Comparison of ENCODE assay signal across 14 cellular contexts in the genomic region with DNA sequence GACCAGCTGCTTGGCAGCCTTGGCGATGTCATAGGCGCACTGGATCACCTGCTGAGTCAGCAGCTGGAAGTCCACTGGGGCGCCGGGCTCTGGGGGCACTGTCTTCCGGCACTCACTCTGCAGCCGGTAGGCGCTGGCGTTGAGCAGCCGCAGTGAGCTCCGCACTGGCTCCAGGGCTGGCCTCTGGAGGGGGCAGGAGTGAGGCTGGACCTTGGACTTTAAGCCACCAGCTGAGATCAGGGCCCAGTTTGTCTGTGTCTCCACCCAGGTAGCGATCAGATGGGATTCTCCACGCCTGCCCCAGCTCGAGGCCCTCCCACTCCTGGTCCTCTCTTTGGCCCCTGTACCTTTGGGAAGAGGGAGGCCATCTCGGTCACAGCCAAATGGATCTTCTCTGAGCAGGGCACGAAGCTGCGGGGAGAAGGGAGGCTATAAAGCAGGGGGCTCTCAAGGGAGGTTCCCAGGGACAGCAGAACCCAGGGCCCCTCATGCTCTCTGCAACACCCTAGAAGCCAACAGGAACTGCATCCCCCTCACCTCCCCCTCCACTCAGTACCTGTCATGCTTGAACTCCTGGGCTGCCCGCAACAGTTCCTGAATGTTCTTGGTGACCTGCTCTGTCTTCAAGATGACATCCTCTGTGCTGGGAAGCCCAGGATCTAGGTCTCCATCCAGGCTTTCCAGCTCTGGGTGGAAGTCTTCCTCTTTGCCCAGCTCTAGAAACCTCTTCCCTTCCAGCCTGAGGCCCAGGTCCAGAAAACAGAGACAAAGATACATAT. TPM values are rescaled to one million over a fixed set of nuclear protein-coding genes. Genes with fewer than 3 reads are reported as not detected.
DNase-seq lines count a peak whose midpoint lies in the region; ATAC-seq, FAIRE-seq and TF ChIP-seq lines count a peak whose summit lies in the region.
"Had no signal": no experiment of that assay in that cellular context is flagged by ENCODE, and none has a peak within 500 bp of the region (broad histone marks: within the 10 kb centered on the region; RNA-seq: fewer than 3 reads in every experiment).

No MANE protein-coding gene starts in this region.

- TF ChIP-seq RAD21 in A549 (conservative IDR thresholded peaks at IDR 0.05 in 1 of 2, IDR thresholded peaks at IDR 0.05 in 1 of 2) (no peak), GM12878 (IDR thresholded peaks at IDR 0.05; ENCODE audit: insufficient read depth, low read depth, low read length) (no peak)

- CTCF ChIA-PET in A549 (lab: Yijun Ruan, JAX) (interaction anchor here (0.7 to 24.0 kb wide), 9 partner anchors 5 to 521 kb away, joined by 3 to 474 read pairs (median 14); a partner anchor contains a TSS), GM12878 (lab: Yijun Ruan, JAX) (interaction anchor here (0.8 to 1.1 kb wide), 4 partner anchors 17 to 43 kb away, joined by 3 read pairs; no protein-coding TSS in a partner anchor)
- CTCF ChIA-PET in CD4-positive, alpha-beta T cell (lab: Charles Lee): no interaction called here

- intact Hi-C loops in CD4-positive, alpha-beta T cell (cut with DNase I, micrococcal nuclease): loop anchor here in 1 of 2 experiments (10.0 kb wide), 1 partner anchor 900 kb away; a partner anchor contains a TSS
- intact Hi-C loops in GM12878 (cut with micrococcal nuclease; ENCODE audit: unreplicated experiment): no loop called here

- DNase-seq in A549 (ENCODE audit: low read depth in 1 of 2, low spot score in 1 of 2) (no peak), GM12878 (ENCODE audit: low read depth, low spot score) (no peak), cerebellar nuclear complex (lab: John Stamatoyannopoulos, UW) (no peak), amygdala (lab: John Stamatoyannopoulos, UW) (no peak)
- DNase-seq in CD4-positive, alpha-beta T cell: no peak
- DNase-seq: activated gamma-delta T cell; CD4-positive, CD25-positive, alpha-beta regulatory T cell; GF-D8 had no signal

- TF ChIP-seq EP300 in A549 (IDR thresholded peaks at IDR 0.05) (no peak), GM12878 (IDR thresholded peaks at IDR 0.05; ENCODE audit: borderline replicate concordance in 1 of 2, control insufficient read depth in 1 of 2, low read depth in 2 of 2, low read length in 2 of 2) (no peak)

- H4K20me1 ChIP-seq in GM12878 (ENCODE audit: control insufficient read depth, insufficient read depth): no peaks in the 10 kb centered on the region

- TF ChIP-seq CTCF in A549 (IDR thresholded peaks at IDR 0.05): no peak
- TF ChIP-seq CTCF in CD4-positive, alpha-beta T cell (IDR thresholded peaks at IDR 0.05): no peak
- TF ChIP-seq CTCF in GM12878 (IDR thresholded peaks at IDR 0.05 in 2 of 3, conservative IDR thresholded peaks at IDR 0.05 in 1 of 3; ENCODE audit: control insufficient read depth in 2 of 3, extremely low read depth in 1 of 3, insufficient read depth in 1 of 3, low read depth in 3 of 3, low read length in 3 of 3): no peak

- in situ Hi-C loops in GM12878 (cut with MboI): no loop called here

- SMC1A ChIA-PET in GM12878 (lab: Charles Lee; ENCODE audit: uncharacterized antibody, unreplicated experiment): no interaction called here

- POLR2A ChIA-PET in A549 (lab: Yijun Ruan, JAX): interaction anchor here (0.9 to 1.4 kb wide), 2 partner anchors 8 to 16 kb away, joined by 4 to 5 read pairs; a partner anchor contains a TSS
- POLR2A ChIA-PET in CD4-positive, alpha-beta T cell (lab: Charles Lee): no interaction called here
- POLR2A ChIA-PET in GM12878 (lab: Charles Lee): interaction anchor here (1.0 kb wide), 1 partner anchor 14 kb away, joined by 4 read pairs; no protein-coding TSS in a partner anchor

- no peaks in the 10 kb centered on the region for H3K27me3 ChIP-seq in CD4-positive, alpha-beta T cell (ENCODE audit: control insufficient read depth, insufficient read depth, low read length)
- H3K27me3 ChIP-seq in GM12878 (replicated peaks in 1 of 2; ENCODE audit: control insufficient read depth in 2 of 2, insufficient read depth in 2 of 2, low read length in 1 of 2) (no peaks in the 10 kb centered on the region), mucosa of rectum (ENCODE audit: control insufficient read depth in 2 of 2, insufficient read depth in 2 of 2, low read length in 2 of 2) (no peaks in the 10 kb centered on the region)

- H3K9me3 ChIP-seq in A549 (no peaks in the 10 kb centered on the region), GM12878 (replicated peaks; ENCODE audit: control insufficient read depth, insufficient read depth, low read length) (no peaks in the 10 kb centered on the region), mucosa of rectum (ENCODE audit: control insufficient read depth in 2 of 2, low read length in 2 of 2) (no peaks in the 10 kb centered on the region)
- no peaks in the 10 kb centered on the region for H3K9me3 ChIP-seq in CD4-positive, alpha-beta T cell (ENCODE audit: control insufficient read depth, low read length)

- TF ChIP-seq POLR2A in A549 (IDR thresholded peaks at IDR 0.05; ENCODE audit: low read length) (no peak), GM12878 (IDR thresholded peaks at IDR 0.05; ENCODE audit: low read depth, low read length) (no peak)

- H2AFZ ChIP-seq in GM12878 (ENCODE audit: control insufficient read depth, low read depth, low read length): no peak overlapping the region

- H3K4me3 ChIP-seq in A549 (no peak overlapping the region), GM12878 (no peak overlapping the region), mucosa of rectum (ENCODE audit: low read length in 2 of 2) (no peak overlapping the region)

- peaks cover 9% of the 10 kb centered on the region for H3K4me1 Mint-ChIP-seq in CD4-positive, alpha-beta T cell (ENCODE audit: low read depth)

- 0 out of 6 replicates have a peak overlapping the region, but pooled peaks of 1 of the 2 experiments have one; percentile 6 for H3K27ac ChIP-seq in A549
- H3K27ac ChIP-seq in CD4-positive, alpha-beta T cell (ENCODE audit: low read depth, low read length): no peak overlapping the region
- H3K27ac ChIP-seq in GM12878 (ENCODE audit: control insufficient read depth, insufficient read depth): no peak overlapping the region
- H3K27ac ChIP-seq in mucosa of rectum (ENCODE audit: low read depth in 2 of 2, low read length in 2 of 2): peak overlapping the region; percentile 39 to 81

- WGBS in A549 (ENCODE audit: missing lambda C conversion rate): 84% methylated on average over 13 of the region's 17 CpGs
- WGBS in GM12878 (ENCODE audit: insufficient coverage, insufficient replicate concordance, low lambda C conversion rate, missing lambda C conversion rate): 88% methylated on average over 17 of the region's 17 CpGs

- H3K9me3 Mint-ChIP-seq in CD4-positive, alpha-beta T cell: no peaks in the 10 kb centered on the region
- H3K9me3 Mint-ChIP-seq: nephron had no signal

- RAD21 ChIA-PET in GM12878 (lab: Charles Lee; ENCODE audit: unreplicated experiment): interaction anchor here (1.0 kb wide), 1 partner anchor 205 kb away, joined by 3 read pairs; no protein-coding TSS in a partner anchor

- H3K27ac Mint-ChIP-seq in CD4-positive, alpha-beta T cell: peak overlapping the region; percentile 59
- H3K27ac Mint-ChIP-seq: CD4-positive, CD25-positive, alpha-beta regulatory T cell had no signal

- H3K36me3 ChIP-seq in GM12878 (ENCODE audit: control insufficient read depth in 2 of 2, insufficient read depth in 2 of 2, low read length in 1 of 2) (peaks cover 2 to 19% of the 10 kb centered on the region in 2 experiments; a peak in 2 of 4 replicates), mucosa of rectum (ENCODE audit: control insufficient read depth in 2 of 2, insufficient read depth in 2 of 2, low read length in 2 of 2) (peaks cover 28 to 42% of the 10 kb centered on the region in 2 donors)

- BruUV-seq in GM12878 (replicated peaks; lab: Mats Ljungman, UMichigan): TSS peak; percentile 59

- no peaks in the 10 kb centered on the region for H3K79me2 ChIP-seq in GM12878 (ENCODE audit: control insufficient read depth, insufficient read depth, low read length)

- peaks cover 43% of the 10 kb centered on the region for H3K36me3 Mint-ChIP-seq in CD4-positive, alpha-beta T cell (ENCODE audit: low read depth)

- FAIRE-seq in A549 (lab: Jason Lieb, UNC) (no peak), GM12878 (lab: Jason Lieb, UNC) (no peak)
- FAIRE-seq: bronchial epithelial cell, endothelial cell of umbilical vein had no signal

- H3K27me3 Mint-ChIP-seq in CD4-positive, alpha-beta T cell: no peaks in the 10 kb centered on the region
- H3K27me3 Mint-ChIP-seq: CD4-positive, CD25-positive, alpha-beta regulatory T cell had no signal

- H3K9ac ChIP-seq in GM12878 (ENCODE audit: control insufficient read depth, insufficient read depth, low read length) (no peak overlapping the region), mucosa of rectum (ENCODE audit: low read depth in 1 of 2, low read length in 2 of 2) (peak overlapping the region in 1 of 2 donors; percentile 67)

- no peak overlapping the region for H3K4me2 ChIP-seq in A549
- no peak overlapping the region for H3K4me2 ChIP-seq in GM12878 (ENCODE audit: control insufficient read depth, insufficient read depth)

- no peak overlapping the region for H3K4me3 Mint-ChIP-seq in CD4-positive, alpha-beta T cell

- ATAC-seq in A549 (peak in 1 of 2 experiments; percentile 8; a peak in 3 of 6 replicates), GM12878 (no peak), HG03571 (IDR thresholded peaks at IDR 0.05; ENCODE audit: unreplicated experiment) (no peak), HG03196 (IDR thresholded peaks at IDR 0.05; ENCODE audit: unreplicated experiment) (no peak)
- ATAC-seq in CD4-positive, alpha-beta T cell (ENCODE audit: poor library complexity): no peak

- H3K4me1 ChIP-seq in A549 (0 out of 3 replicates have a peak, but pooled peaks cover 3% of the 10 kb centered on the region), GM12878 (ENCODE audit: control insufficient read depth, insufficient read depth, low read length) (0 out of 2 replicates have a peak, but pooled peaks cover 4% of the 10 kb centered on the region), mucosa of rectum (ENCODE audit: control insufficient read depth in 2 of 2, insufficient read depth in 2 of 2, low read length in 2 of 2) (peaks cover 15 to 19% of the 10 kb centered on the region in 2 donors)

RNA-seq across cellular contexts. Expression of a gene that starts 6.4 kb away (rescaled TPM):
- polyA plus RNA-seq in A549 (2011; rRNA removed) (27.5 and 31.3 TPM in 2 replicates), A549 (2017; fragmentation: RNase III; extraction: RNeasy Plus Mini Kit Qiagen cat#74134 plus additional on column Dnase treatment) (50.5 to 59.0 TPM (median 57.8 TPM) in 3 replicates), GM12878 (2011; rRNA removed) (5.5 and 8.8 TPM in 2 replicates), GM12878 (2014; fragmentation: Illumina TruSeq; extraction: Trizol) (0.97 and 4.5 TPM in 2 replicates), GM12878 (2014; fragmentation: Nextera tagmentation; extraction: Ambion mirVana) (under 1 TPM in 1 of 2 experiments, not detected in 1; 0.31 TPM), GM12878 (2014; rRNA removed) (45.1 and 54.2 TPM in 2 replicates), GM12878 (2016; fragmentation: Nextera tagmentation; extraction: Ambion mirVana) (10 to 100 TPM; 19.5 to 22.9 TPM)
- 54.4 and 79.1 TPM in 2 replicates for polyA plus RNA-seq in A549 (2012; cell fraction: cytosol; rRNA removed)
- polyA plus RNA-seq in A549 (2012; cell fraction: nucleus; rRNA removed): 316 and 464 TPM in 2 replicates
- polyA minus RNA-seq in A549 (2011; rRNA and poly(A)+ RNA removed): 21.7 and 42.5 TPM in 2 replicates
- 10 to 100 TPM; 45.8 to 47.7 TPM for total RNA-seq in CD4-positive, alpha-beta T cell
- 36.6 and 40.4 TPM in 2 replicates for total RNA-seq in GM12878 (2013; cell fraction: nucleolus; rRNA removed)
- total RNA-seq in GM12878 (2014; rRNA removed) (30.9 and 33.4 TPM in 2 replicates), GM12878 (2014; rRNA removed; fragmentation: Illumina TruSeq; extraction: Trizol) (8.6 and 10.4 TPM in 2 replicates), GM12878 (2021) (38.5 and 40.1 TPM in 2 replicates)
- 5.4 TPM for polyA plus RNA-seq in GM12878 (2011; ENCODE audit: low read depth)
- 9.9 and 18.4 TPM in 2 replicates for polyA plus RNA-seq in GM12878 (2011; cell fraction: cytosol; rRNA removed)
- 229 and 261 TPM in 2 replicates for polyA plus RNA-seq in GM12878 (2011; cell fraction: nucleus; rRNA removed)
- polyA plus RNA-seq in GM12878 (2012): 25.2 and 26.9 TPM in 2 replicates
- polyA minus RNA-seq in GM12878 (2011; rRNA and poly(A)+ RNA removed): 3.3 and 10.7 TPM in 2 replicates
- polyA minus RNA-seq in GM12878 (2011; cell fraction: cytosol; rRNA and poly(A)+ RNA removed): 4.1 and 7.7 TPM in 2 replicates
- 26.0 and 38.0 TPM in 2 replicates for polyA minus RNA-seq in GM12878 (2011; cell fraction: nucleus; rRNA and poly(A)+ RNA removed)

RNA-seq across cellular contexts. Expression of a gene that starts 8.1 kb away (rescaled TPM):
- polyA plus RNA-seq in A549 (2011; rRNA removed): 13.5 and 16.5 TPM in 2 replicates
- polyA plus RNA-seq in A549 (2012; cell fraction: cytosol; rRNA removed): 10.6 and 15.2 TPM in 2 replicates
- 12.0 and 14.2 TPM in 2 replicates for polyA plus RNA-seq in A549 (2012; cell fraction: nucleus; rRNA removed)
- polyA plus RNA-seq in A549 (2017; fragmentation: RNase III; extraction: RNeasy Plus Mini Kit Qiagen cat#74134 plus additional on column Dnase treatment): 13.6 to 15.8 TPM (median 14.7 TPM) in 3 replicates
- 19.5 and 19.6 TPM in 2 replicates for polyA minus RNA-seq in A549 (2011; rRNA and poly(A)+ RNA removed)
- total RNA-seq in CD4-positive, alpha-beta T cell: 1 to 10 TPM; 4.1 to 4.9 TPM
- 7.5 and 8.0 TPM in 2 replicates for total RNA-seq in GM12878 (2013; cell fraction: nucleolus; rRNA removed)
- total RNA-seq in GM12878 (2014; rRNA removed): 6.5 and 7.5 TPM in 2 replicates
- 5.1 and 5.2 TPM in 2 replicates for total RNA-seq in GM12878 (2014; rRNA removed; fragmentation: Illumina TruSeq; extraction: Trizol)
- 9.0 and 9.2 TPM in 2 replicates for total RNA-seq in GM12878 (2021)
- polyA plus RNA-seq in GM12878 (2011; ENCODE audit: low read depth): 2.0 TPM
- 4.1 and 4.7 TPM in 2 replicates for polyA plus RNA-seq in GM12878 (2011; rRNA removed)
- polyA plus RNA-seq in GM12878 (2011; cell fraction: cytosol; rRNA removed): 4.1 and 5.8 TPM in 2 replicates
- 5.9 and 6.4 TPM in 2 replicates for polyA plus RNA-seq in GM12878 (2011; cell fraction: nucleus; rRNA removed)
- 3.5 and 4.7 TPM in 2 replicates for polyA plus RNA-seq in GM12878 (2012)
- 5.3 and 5.8 TPM in 2 replicates for polyA plus RNA-seq in GM12878 (2014; fragmentation: Illumina TruSeq; extraction: Trizol)
- 1 to 10 TPM; 2.1 to 2.6 TPM for polyA plus RNA-seq in GM12878 (2014; fragmentation: Nextera tagmentation; extraction: Ambion mirVana)
- 5.9 and 6.1 TPM in 2 replicates for polyA plus RNA-seq in GM12878 (2014; rRNA removed)
- 1 to 10 TPM; 2.6 to 3.9 TPM for polyA plus RNA-seq in GM12878 (2016; fragmentation: Nextera tagmentation; extraction: Ambion mirVana)
- 5.5 and 8.8 TPM in 2 replicates for polyA minus RNA-seq in GM12878 (2011; rRNA and poly(A)+ RNA removed)
- polyA minus RNA-seq in GM12878 (2011; cell fraction: cytosol; rRNA and poly(A)+ RNA removed): 3.5 and 3.7 TPM in 2 replicates
- polyA minus RNA-seq in GM12878 (2011; cell fraction: nucleus; rRNA and poly(A)+ RNA removed): 3.4 and 6.5 TPM in 2 replicates

RNA-seq across cellular contexts. Expression of a gene that starts 14.5 kb away (rescaled TPM):
- 53.0 and 56.8 TPM in 2 replicates for polyA plus RNA-seq in A549 (2011; rRNA removed)
- polyA plus RNA-seq in A549 (2012; cell fraction: cytosol; rRNA removed): 73.4 and 97.2 TPM in 2 replicates
- 121 and 187 TPM in 2 replicates for polyA plus RNA-seq in A549 (2012; cell fraction: nucleus; rRNA removed)
- polyA plus RNA-seq in A549 (2017; fragmentation: RNase III; extraction: RNeasy Plus Mini Kit Qiagen cat#74134 plus additional on column Dnase treatment): 45.2 to 47.8 TPM (median 45.3 TPM) in 3 replicates
- polyA minus RNA-seq in A549 (2011; rRNA and poly(A)+ RNA removed): 104 and 105 TPM in 2 replicates
- 10 to 100 TPM; 35.8 to 36.7 TPM for total RNA-seq in CD4-positive, alpha-beta T cell
- total RNA-seq in GM12878 (2013; cell fraction: nucleolus; rRNA removed): 31.4 and 40.8 TPM in 2 replicates
- 24.2 and 30.6 TPM in 2 replicates for total RNA-seq in GM12878 (2014; rRNA removed)
- 15.4 and 16.1 TPM in 2 replicates for total RNA-seq in GM12878 (2014; rRNA removed; fragmentation: Illumina TruSeq; extraction: Trizol)
- 45.1 and 45.3 TPM in 2 replicates for total RNA-seq in GM12878 (2021)
- 6.9 TPM for polyA plus RNA-seq in GM12878 (2011; ENCODE audit: low read depth)
- 11.3 and 25.6 TPM in 2 replicates for polyA plus RNA-seq in GM12878 (2011; rRNA removed)
- 19.7 and 24.9 TPM in 2 replicates for polyA plus RNA-seq in GM12878 (2011; cell fraction: cytosol; rRNA removed)
- 76.5 and 89.1 TPM in 2 replicates for polyA plus RNA-seq in GM12878 (2011; cell fraction: nucleus; rRNA removed)
- polyA plus RNA-seq in GM12878 (2012): 19.0 and 19.4 TPM in 2 replicates
- polyA plus RNA-seq in GM12878 (2014; fragmentation: Illumina TruSeq; extraction: Trizol): 20.0 and 32.4 TPM in 2 replicates
- polyA plus RNA-seq in GM12878 (2014; fragmentation: Nextera tagmentation; extraction: Ambion mirVana): under 1 TPM; 0.24 to 0.58 TPM
- polyA plus RNA-seq in GM12878 (2014; rRNA removed): 33.7 and 34.2 TPM in 2 replicates
- 1 to 10 TPM; 4.4 to 4.9 TPM for polyA plus RNA-seq in GM12878 (2016; fragmentation: Nextera tagmentation; extraction: Ambion mirVana)
- 24.4 and 31.5 TPM in 2 replicates for polyA minus RNA-seq in GM12878 (2011; rRNA and poly(A)+ RNA removed)
- 15.8 and 24.1 TPM in 2 replicates for polyA minus RNA-seq in GM12878 (2011; cell fraction: cytosol; rRNA and poly(A)+ RNA removed)
- polyA minus RNA-seq in GM12878 (2011; cell fraction: nucleus; rRNA and poly(A)+ RNA removed): 33.0 and 56.8 TPM in 2 replicates

RNA-seq across cellular contexts. Expression of a gene that starts 18.0 kb away (rescaled TPM):
- 4.0 and 4.5 TPM in 2 replicates for polyA plus RNA-seq in A549 (2011; rRNA removed)
- polyA plus RNA-seq in A549 (2012; cell fraction: cytosol; rRNA removed): 16.3 and 21.8 TPM in 2 replicates
- polyA plus RNA-seq in A549 (2012; cell fraction: nucleus; rRNA removed): 84.1 and 142 TPM in 2 replicates
- polyA plus RNA-seq in A549 (2017; fragmentation: RNase III; extraction: RNeasy Plus Mini Kit Qiagen cat#74134 plus additional on column Dnase treatment): 15.3 to 17.8 TPM (median 16.4 TPM) in 3 replicates
- 9.2 and 10.1 TPM in 2 replicates for polyA minus RNA-seq in A549 (2011; rRNA and poly(A)+ RNA removed)
- 1 to 10 TPM; 2.1 to 3.0 TPM for total RNA-seq in CD4-positive, alpha-beta T cell
- total RNA-seq in GM12878 (2013; cell fraction: nucleolus; rRNA removed): 12.6 and 16.8 TPM in 2 replicates
- total RNA-seq in GM12878 (2014; rRNA removed): 7.1 and 8.5 TPM in 2 replicates
- 2.5 and 2.9 TPM in 2 replicates for total RNA-seq in GM12878 (2014; rRNA removed; fragmentation: Illumina TruSeq; extraction: Trizol)
- 14.0 and 15.0 TPM in 2 replicates for total RNA-seq in GM12878 (2021)
- polyA plus RNA-seq in GM12878 (2011; ENCODE audit: low read depth): 0.56 TPM
- polyA plus RNA-seq in GM12878 (2011; rRNA removed): 1.3 and 3.0 TPM in 2 replicates
- 3.2 and 6.8 TPM in 2 replicates for polyA plus RNA-seq in GM12878 (2011; cell fraction: cytosol; rRNA removed)
- polyA plus RNA-seq in GM12878 (2011; cell fraction: nucleus; rRNA removed): 64.3 and 77.7 TPM in 2 replicates
- polyA plus RNA-seq in GM12878 (2012): 2.0 and 3.5 TPM in 2 replicates
- 1.5 and 4.0 TPM in 2 replicates for polyA plus RNA-seq in GM12878 (2014; fragmentation: Illumina TruSeq; extraction: Trizol)
- polyA plus RNA-seq in GM12878 (2014; fragmentation: Nextera tagmentation; extraction: Ambion mirVana): under 1 TPM; 0.18 to 0.53 TPM
- 14.9 and 15.9 TPM in 2 replicates for polyA plus RNA-seq in GM12878 (2014; rRNA removed)
- polyA plus RNA-seq in GM12878 (2016; fragmentation: Nextera tagmentation; extraction: Ambion mirVana): 1 to 10 TPM; 1.6 to 2.1 TPM
- polyA minus RNA-seq in GM12878 (2011; rRNA and poly(A)+ RNA removed): 2.6 and 5.8 TPM in 2 replicates
- 3.2 and 4.6 TPM in 2 replicates for polyA minus RNA-seq in GM12878 (2011; cell fraction: cytosol; rRNA and poly(A)+ RNA removed)
- polyA minus RNA-seq in GM12878 (2011; cell fraction: nucleus; rRNA and poly(A)+ RNA removed): 8.9 and 16.6 TPM in 2 replicates

RNA-seq across cellular contexts. Expression of a gene that starts 47.8 kb away (rescaled TPM):
- polyA plus RNA-seq in A549 (2011; rRNA removed) (5.0 and 6.1 TPM in 2 replicates), A549 (2017; fragmentation: RNase III; extraction: RNeasy Plus Mini Kit Qiagen cat#74134 plus additional on column Dnase treatment) (7.9 to 10.9 TPM (median 10.1 TPM) in 3 replicates), GM12878 (2011; rRNA removed) (0.69 and 0.87 TPM in 2 replicates), GM12878 (2014; fragmentation: Illumina TruSeq; extraction: Trizol) (1.3 and 1.9 TPM in 2 replicates), GM12878 (2014; fragmentation: Nextera tagmentation; extraction: Ambion mirVana) (under 1 TPM in 1 of 2 experiments, not detected in 1; 0.26 TPM), GM12878 (2014; rRNA removed) (5.0 and 5.4 TPM in 2 replicates), GM12878 (2016; fragmentation: Nextera tagmentation; extraction: Ambion mirVana) (1 to 10 TPM; 1.7 to 3.3 TPM)
- 9.2 and 10.4 TPM in 2 replicates for polyA plus RNA-seq in A549 (2012; cell fraction: cytosol; rRNA removed)
- 132 and 139 TPM in 2 replicates for polyA plus RNA-seq in A549 (2012; cell fraction: nucleus; rRNA removed)
- polyA minus RNA-seq in A549 (2011; rRNA and poly(A)+ RNA removed): 11.6 and 12.8 TPM in 2 replicates
- 1 to 10 TPM; 2.8 to 3.3 TPM for total RNA-seq in CD4-positive, alpha-beta T cell
- 4.0 and 4.3 TPM in 2 replicates for total RNA-seq in GM12878 (2013; cell fraction: nucleolus; rRNA removed)
- total RNA-seq in GM12878 (2014; rRNA removed) (2.6 and 3.6 TPM in 2 replicates), GM12878 (2014; rRNA removed; fragmentation: Illumina TruSeq; extraction: Trizol) (0.63 and 0.69 TPM in 2 replicates), GM12878 (2021) (3.2 and 3.7 TPM in 2 replicates)
- polyA plus RNA-seq in GM12878 (2011; ENCODE audit: low read depth): 0.80 TPM
- 0.60 and 0.99 TPM in 2 replicates for polyA plus RNA-seq in GM12878 (2011; cell fraction: cytosol; rRNA removed)
- 12.2 and 15.8 TPM in 2 replicates for polyA plus RNA-seq in GM12878 (2011; cell fraction: nucleus; rRNA removed)
- polyA plus RNA-seq in GM12878 (2012): 2.5 and 2.6 TPM in 2 replicates
- 0.72 and 1.2 TPM in 2 replicates for polyA minus RNA-seq in GM12878 (2011; rRNA and poly(A)+ RNA removed)
- not detected in 2 replicates for polyA minus RNA-seq in GM12878 (2011; cell fraction: cytosol; rRNA and poly(A)+ RNA removed)
- 1.6 and 2.0 TPM in 2 replicates for polyA minus RNA-seq in GM12878 (2011; cell fraction: nucleus; rRNA and poly(A)+ RNA removed)

Comparison
In these comparisons a context has a peak if more than half of its experiments do, and no peak if none do; other contexts are left out.
1. H3K27ac ChIP-seq: peak in mucosa of rectum (2 of 2); none in CD4-positive, alpha-beta T cell (single experiment) and GM12878 (single experiment).